Comparison of ENCODE assay signal across 29 cellular contexts in genomic region chr14:81243499-81243898, GRCh38.
"Had no signal": no experiment of that assay in that cellular context is flagged by ENCODE, and none has a peak within 500 bp of the region (broad histone marks: within the 10 kb centered on the region; RNA-seq: fewer than 3 reads in every experiment).

No MANE protein-coding gene starts in this region.

- H3K27ac ChIP-seq: colonic mucosa, coronary artery, dorsolateral prefrontal cortex, epithelial cell of prostate, esophagus muscularis mucosa, esophagus squamous epithelium, foreskin keratinocyte, gastrocnemius medialis, gastroesophageal sphincter, heart left ventricle, heart right ventricle, hepatocyte had no signal

- DNase-seq: colonic mucosa; cortex of kidney; dermis blood vessel endothelial cell; dorsolateral prefrontal cortex; effector CD4-positive, alpha-beta T cell; effector CD8-positive, alpha-beta T cell; effector memory CD4-positive, alpha-beta T cell; effector memory CD8-positive, alpha-beta T cell; endodermal cell; erythroblast; esophagus squamous epithelium; foreskin fibroblast; foreskin keratinocyte; foreskin melanocyte; gastrocnemius medialis; glutamatergic neuron; head of caudate nucleus; heart left ventricle; heart right ventricle had no signal

- H3K4me3 Mint-ChIP-seq: dendritic cell treated with granulocyte-macrophage colony-stimulating factor and Interleukin-4, amounts not matched to agents 40 ng/mL and 50 ng/mL, for 4 days; effector memory CD8-positive, alpha-beta T cell; endodermal cell had no signal

- H3K4me1 ChIP-seq: colonic mucosa, esophagus muscularis mucosa, foreskin keratinocyte, gastrocnemius medialis, gastroesophageal sphincter, heart left ventricle, heart right ventricle had no signal

- H2AFZ ChIP-seq: hepatocyte had no signal

- H3K4me1 Mint-ChIP-seq: endodermal cell had no signal

- H3K4me2 ChIP-seq: hepatocyte had no signal

- H3K9me3 ChIP-seq: colonic mucosa, gastrocnemius medialis had no signal

- H3K4me3 ChIP-seq: colonic mucosa, coronary artery, dorsolateral prefrontal cortex, esophagus muscularis mucosa, esophagus squamous epithelium, gastrocnemius medialis, gastroesophageal sphincter, heart left ventricle, heart right ventricle, hepatocyte had no signal

- FAIRE-seq: endometrium, endothelial cell of umbilical vein, frontal cortex had no signal

- H3K79me2 ChIP-seq: hepatocyte had no signal

- H3K27me3 ChIP-seq: colonic mucosa, dorsolateral prefrontal cortex, esophagus muscularis mucosa, esophagus squamous epithelium, gastrocnemius medialis, gastroesophageal sphincter, heart left ventricle, heart right ventricle, hepatocyte had no signal

- H3K27ac Mint-ChIP-seq: dendritic cell treated with granulocyte-macrophage colony-stimulating factor and Interleukin-4, amounts not matched to agents 40 ng/mL and 50 ng/mL, for 4 days; effector memory CD8-positive, alpha-beta T cell; endodermal cell had no signal

- ATAC-seq: effector memory CD8-positive, alpha-beta T cell; esophagus mucosa; foreskin keratinocyte; gastrocnemius medialis; gastroesophageal sphincter; heart left ventricle; heart right ventricle had no signal

- H3K36me3 ChIP-seq: colonic mucosa, esophagus muscularis mucosa, esophagus squamous epithelium, gastrocnemius medialis, gastroesophageal sphincter, heart left ventricle, heart right ventricle had no signal
